Comparison of ENCODE assay signal across 1 cellular context in genomic region chr2:158464426-158465281, GRCh38.
TF ChIP-seq lines count a peak whose summit lies in the region.

No MANE protein-coding gene starts in this region.

TF ChIP-seq in HepG2, 621 proteins besides CTCF, POLR2A, EP300 and RAD21 (continued from another document and continues in another):
- 0 out of 2 replicates have a peak, but pooled peaks have one; percentile 11 for TF ChIP-seq ARID5B (CRISPR knock-in tag; IDR thresholded peaks at IDR 0.05)
- TF ChIP-seq, protein P1, sequence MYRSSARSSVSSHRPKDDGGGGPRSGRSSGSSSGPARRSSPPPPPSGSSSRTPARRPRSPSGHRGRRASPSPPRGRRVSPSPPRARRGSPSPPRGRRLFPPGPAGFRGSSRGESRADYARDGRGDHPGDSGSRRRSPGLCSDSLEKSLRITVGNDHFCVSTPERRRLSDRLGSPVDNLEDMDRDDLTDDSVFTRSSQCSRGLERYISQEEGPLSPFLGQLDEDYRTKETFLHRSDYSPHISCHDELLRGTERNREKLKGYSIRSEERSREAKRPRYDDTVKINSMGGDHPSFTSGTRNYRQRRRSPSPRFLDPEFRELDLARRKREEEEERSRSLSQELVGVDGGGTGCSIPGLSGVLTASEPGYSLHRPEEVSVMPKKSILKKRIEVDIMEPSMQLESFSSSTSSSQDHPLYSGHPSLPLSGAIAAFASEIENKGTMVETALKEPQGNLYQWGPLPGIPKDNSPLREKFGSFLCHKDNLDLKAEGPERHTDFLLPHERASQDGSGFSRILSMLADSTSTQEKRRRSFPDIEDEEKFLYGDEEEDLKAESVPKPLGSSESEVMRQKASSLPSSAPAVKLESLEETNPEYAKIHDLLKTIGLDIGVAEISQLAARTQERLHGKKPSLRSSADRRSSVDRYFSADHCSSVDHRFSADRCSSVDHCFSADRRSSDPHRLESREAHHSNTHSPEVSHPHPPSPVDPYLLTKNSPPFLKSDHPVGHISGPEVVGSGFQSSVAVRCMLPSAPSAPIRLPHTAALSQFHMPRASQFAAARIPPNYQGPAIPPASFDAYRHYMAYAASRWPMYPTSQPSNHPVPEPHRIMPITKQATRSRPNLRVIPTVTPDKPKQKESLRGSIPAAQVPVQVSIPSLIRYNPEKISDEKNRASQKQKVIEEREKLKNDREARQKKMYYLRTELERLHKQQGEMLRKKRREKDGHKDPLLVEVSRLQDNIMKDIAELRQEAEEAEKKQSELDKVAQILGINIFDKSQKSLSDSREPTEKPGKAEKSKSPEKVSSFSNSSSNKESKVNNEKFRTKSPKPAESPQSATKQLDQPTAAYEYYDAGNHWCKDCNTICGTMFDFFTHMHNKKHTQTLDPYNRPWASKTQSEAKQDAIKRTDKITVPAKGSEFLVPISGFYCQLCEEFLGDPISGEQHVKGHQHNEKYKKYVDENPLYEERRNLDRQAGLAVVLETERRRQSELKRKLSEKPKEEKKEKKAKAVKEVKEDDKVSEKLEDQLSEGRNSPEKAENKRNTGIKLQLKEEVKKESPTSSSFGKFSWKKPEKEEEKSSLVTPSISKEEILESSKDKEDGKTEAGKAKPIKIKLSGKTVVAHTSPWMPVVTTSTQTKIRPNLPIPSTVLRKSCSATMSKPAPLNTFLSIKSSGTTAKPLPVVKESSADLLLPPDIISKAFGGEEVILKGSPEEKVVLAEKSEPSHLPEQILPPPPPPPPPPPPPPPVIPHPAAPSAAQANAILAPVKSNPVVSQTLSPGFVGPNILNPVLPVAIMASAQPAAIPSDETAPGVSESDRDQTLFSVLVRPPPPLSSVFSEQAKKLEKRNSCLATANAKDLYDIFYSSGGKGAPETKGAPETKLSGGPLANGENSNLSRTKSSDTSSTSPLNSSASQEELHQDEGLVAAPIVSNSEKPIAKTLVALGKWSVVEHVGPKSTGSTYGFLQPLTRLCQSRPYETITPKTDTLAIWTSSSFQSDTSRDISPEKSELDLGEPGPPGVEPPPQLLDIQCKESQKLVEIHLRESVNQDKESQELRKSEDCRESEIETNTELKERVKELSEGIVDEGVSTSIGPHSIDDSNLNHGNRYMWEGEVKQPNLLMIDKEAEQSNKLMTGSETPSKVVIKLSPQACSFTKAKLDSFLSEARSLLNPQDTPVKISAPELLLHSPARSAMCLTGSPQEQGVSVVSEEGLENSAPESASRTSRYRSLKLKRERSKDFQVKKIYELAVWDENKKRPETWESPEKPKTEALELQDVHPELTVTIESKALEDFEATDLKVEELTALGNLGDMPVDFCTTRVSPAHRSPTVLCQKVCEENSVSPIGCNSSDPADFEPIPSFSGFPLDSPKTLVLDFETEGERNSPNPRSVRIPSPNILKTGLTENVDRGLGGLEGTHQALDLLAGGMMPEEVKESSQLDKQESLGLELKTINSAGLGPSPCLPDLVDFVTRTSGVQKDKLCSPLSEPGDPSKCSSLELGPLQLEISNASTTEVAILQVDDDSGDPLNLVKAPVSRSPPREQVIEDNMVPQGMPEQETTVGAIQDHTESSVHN (CRISPR knock-in tag; IDR thresholded peaks at IDR 0.05) = no peak
- TF ChIP-seq FOXJ3 (CRISPR knock-in tag; IDR thresholded peaks at IDR 0.05; ENCODE audit: borderline replicate concordance) = peak; percentile 31; the same call in 1 of the 2 replicates
- 0 out of 2 replicates have a peak, but pooled peaks have one; percentile 15 for TF ChIP-seq KAT8 (CRISPR knock-in tag; IDR thresholded peaks at IDR 0.05)
- TF ChIP-seq STAG1 (CRISPR knock-in tag; IDR thresholded peaks at IDR 0.05) = peak; percentile 54
- TF ChIP-seq ZNF770 (CRISPR knock-in tag; IDR thresholded peaks at IDR 0.05) = no peak
- no peak for TF ChIP-seq PLSCR1 (CRISPR knock-in tag; IDR thresholded peaks at IDR 0.05; ENCODE audit: borderline replicate concordance)
- no peak for TF ChIP-seq ZSCAN31 (CRISPR knock-in tag; IDR thresholded peaks at IDR 0.05; ENCODE audit: low read depth)
- TF ChIP-seq NFKB2 (CRISPR knock-in tag; IDR thresholded peaks at IDR 0.05; ENCODE audit: borderline replicate concordance) = no peak
- 0 out of 4 replicates have a peak, but pooled peaks of 1 of the 2 experiments have one; percentile 12 for TF ChIP-seq MAFK (conservative IDR thresholded peaks at IDR 0.05 in 1 of 2, IDR thresholded peaks at IDR 0.05 in 1 of 2; ENCODE audit: low read length in 2 of 2)
- TF ChIP-seq HNRNPH1 (optimal IDR thresholded peaks at IDR 0.05; ENCODE audit: low read depth, low read length) = no peak
- no peak for TF ChIP-seq ZNF891 (CRISPR knock-in tag; IDR thresholded peaks at IDR 0.05)
- no peak for TF ChIP-seq BRD4 (CRISPR knock-in tag; IDR thresholded peaks at IDR 0.05)
- no peak for TF ChIP-seq NR2F6 (IDR thresholded peaks at IDR 0.05)
- no peak for TF ChIP-seq NR2F6 (CRISPR knock-in tag; IDR thresholded peaks at IDR 0.05)
- TF ChIP-seq MYPOP (CRISPR knock-in tag; IDR thresholded peaks at IDR 0.05) = no peak
- no peak for TF ChIP-seq E2F2 (CRISPR knock-in tag; IDR thresholded peaks at IDR 0.05; ENCODE audit: borderline replicate concordance)
- TF ChIP-seq ONECUT2 (CRISPR knock-in tag; IDR thresholded peaks at IDR 0.05) = no peak
- no peak for TF ChIP-seq ATF6 (CRISPR knock-in tag; conservative IDR thresholded peaks at IDR 0.05)
- TF ChIP-seq ZBTB46 (CRISPR knock-in tag; IDR thresholded peaks at IDR 0.05; ENCODE audit: borderline replicate concordance) = no peak
- 0 out of 2 replicates have a peak, but pooled peaks have one; percentile 5 for TF ChIP-seq MAFF (IDR thresholded peaks at IDR 0.05; ENCODE audit: low read depth, low read length)
- TF ChIP-seq ZFAT (CRISPR knock-in tag; conservative IDR thresholded peaks at IDR 0.05) = no peak
- TF ChIP-seq, protein P2, sequence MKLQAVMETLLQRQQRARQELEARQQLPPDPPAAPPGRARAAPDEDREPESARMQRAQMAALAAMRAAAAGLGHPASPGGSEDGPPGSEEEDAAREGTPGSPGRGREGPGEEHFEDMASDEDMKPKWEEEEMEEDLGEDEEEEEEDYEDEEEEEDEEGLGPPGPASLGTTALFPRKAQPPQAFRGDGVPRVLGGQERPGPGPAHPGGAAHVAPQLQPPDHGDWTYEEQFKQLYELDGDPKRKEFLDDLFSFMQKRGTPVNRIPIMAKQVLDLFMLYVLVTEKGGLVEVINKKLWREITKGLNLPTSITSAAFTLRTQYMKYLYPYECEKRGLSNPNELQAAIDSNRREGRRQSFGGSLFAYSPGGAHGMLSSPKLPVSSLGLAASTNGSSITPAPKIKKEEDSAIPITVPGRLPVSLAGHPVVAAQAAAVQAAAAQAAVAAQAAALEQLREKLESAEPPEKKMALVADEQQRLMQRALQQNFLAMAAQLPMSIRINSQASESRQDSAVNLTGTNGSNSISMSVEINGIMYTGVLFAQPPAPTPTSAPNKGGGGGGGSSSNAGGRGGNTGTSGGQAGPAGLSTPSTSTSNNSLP (IDR thresholded peaks at IDR 0.05; ENCODE audit: low read depth, low read length) = peak; percentile 82
- TF ChIP-seq ZBTB10 (CRISPR knock-in tag; IDR thresholded peaks at IDR 0.05; ENCODE audit: borderline replicate concordance) = no peak
